8 cellular contexts compared by ENCODE assay signal in the genomic region with DNA sequence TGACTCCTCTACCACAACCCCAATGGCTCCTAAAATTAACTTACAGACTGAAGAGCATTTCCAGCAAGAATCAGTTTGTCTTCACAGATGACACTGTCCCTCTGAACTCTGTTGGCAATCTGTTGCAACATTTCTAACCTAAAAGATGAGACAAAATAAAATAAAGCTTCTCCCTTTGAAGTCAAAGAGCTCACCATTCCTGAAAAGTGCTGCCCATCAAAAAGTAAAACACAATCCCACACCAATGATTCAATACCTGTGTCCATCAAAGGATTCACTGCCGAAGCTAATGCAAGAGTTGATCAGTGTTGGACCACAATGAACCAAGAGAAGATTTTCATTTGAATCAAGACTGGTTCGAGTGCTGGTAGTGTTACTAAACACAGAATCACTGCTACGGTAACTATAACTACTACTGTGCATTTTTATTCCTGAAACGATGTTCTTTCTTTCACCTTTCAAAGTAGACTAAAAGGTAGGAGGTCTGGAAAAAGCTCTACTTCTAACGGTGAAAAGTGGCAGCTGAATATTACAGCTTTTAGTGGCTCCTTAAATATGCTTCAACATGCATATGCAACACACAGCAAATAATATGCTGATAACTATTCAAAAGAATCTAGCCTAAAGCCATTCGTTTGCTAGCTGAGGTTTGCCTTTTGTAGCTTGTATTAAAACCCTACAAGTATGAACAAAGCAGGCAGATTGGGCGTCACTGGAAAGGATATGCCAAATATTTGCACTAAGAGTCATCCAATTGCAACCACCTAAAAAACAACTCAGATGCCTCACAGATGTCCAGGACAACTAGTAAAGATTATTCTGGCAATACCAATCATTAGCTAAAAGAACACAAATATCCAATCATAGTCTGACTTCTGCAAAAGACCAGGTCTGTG. TPM values are rescaled to one million over a fixed set of nuclear protein-coding genes. Genes with fewer than 3 reads are reported as not detected.
DNase-seq lines count a peak whose midpoint lies in the region; ATAC-seq lines count a peak whose summit lies in the region.

Gene DST (minus strand): TSS at position 524 of the 896 bp plus-strand sequence.

- ATAC-seq in activated T-cell treated with anti-CD3 and anti-CD28 coated beads, Interleukin-2, amount 50 U/mL, for 72 hours (replicated peaks in 1 of 2), result no peak
- ATAC-seq in aorta (ENCODE audit: low FRiP score), result peak; percentile 58
- ATAC-seq in stimulated activated memory B cell treated with anti-CD40 and anti-IgM and Interleukin-4, amounts not matched to agents 10 μg/mL and 1 μg/mL and 100 μg/mL, for 72 hours, result no peak

- no peak within 1 kb of the TSS for H3K4me3 Mint-ChIP-seq in activated T-cell treated with anti-CD3 and anti-CD28 coated beads, Interleukin-2, amount 50 U/mL, for 72 hours
- no peak within 1 kb of the TSS for H3K4me3 Mint-ChIP-seq in activated T-cell treated with anti-CD3 and anti-CD28 coated beads, Interleukin-2, amount 50 U/mL, for 24 hours
- no peak within 1 kb of the TSS for H3K4me3 Mint-ChIP-seq in stimulated activated memory B cell treated with anti-CD40 and anti-IgM and Interleukin-4, amounts not matched to agents 10 μg/mL and 1 μg/mL and 100 μg/mL, for 72 hours

- H3K9me3 Mint-ChIP-seq in activated T-cell treated with anti-CD3 and anti-CD28 coated beads, Interleukin-2, amount 50 U/mL, for 72 hours, result no peaks in the 10 kb centered on the region
- H3K9me3 Mint-ChIP-seq in activated T-cell treated with anti-CD3 and anti-CD28 coated beads, Interleukin-2, amount 50 U/mL, for 24 hours, result no peaks in the 10 kb centered on the region
- no peaks in the 10 kb centered on the region for H3K9me3 Mint-ChIP-seq in stimulated activated memory B cell treated with anti-CD40 and anti-IgM and Interleukin-4, amounts not matched to agents 10 μg/mL and 1 μg/mL and 100 μg/mL, for 72 hours

- no peak within 1 kb of the TSS for H3K27ac Mint-ChIP-seq in activated T-cell treated with anti-CD3 and anti-CD28 coated beads, Interleukin-2, amount 50 U/mL, for 72 hours
- H3K27ac Mint-ChIP-seq in activated T-cell treated with anti-CD3 and anti-CD28 coated beads, Interleukin-2, amount 50 U/mL, for 24 hours, result no peak within 1 kb of the TSS
- H3K27ac Mint-ChIP-seq in stimulated activated memory B cell treated with anti-CD40 and anti-IgM and Interleukin-4, amounts not matched to agents 10 μg/mL and 1 μg/mL and 100 μg/mL, for 72 hours, result no peak within 1 kb of the TSS

- H3K36me3 Mint-ChIP-seq in activated T-cell treated with anti-CD3 and anti-CD28 coated beads, Interleukin-2, amount 50 U/mL, for 72 hours (ENCODE audit: insufficient read depth in 2 of 2), result no peaks in the 10 kb centered on the region
- H3K36me3 Mint-ChIP-seq in activated T-cell treated with anti-CD3 and anti-CD28 coated beads, Interleukin-2, amount 50 U/mL, for 24 hours (ENCODE audit: low read depth), result no peaks in the 10 kb centered on the region
- no peaks in the 10 kb centered on the region for H3K36me3 Mint-ChIP-seq in stimulated activated memory B cell treated with anti-CD40 and anti-IgM and Interleukin-4, amounts not matched to agents 10 μg/mL and 1 μg/mL and 100 μg/mL, for 72 hours

- H3K27ac ChIP-seq in aorta (ENCODE audit: low read depth in 1 of 2, low read length in 2 of 2), result no peak within 1 kb of the TSS

- peaks cover 0 to 3% of the 10 kb centered on the region in 2 donors for H3K4me1 ChIP-seq in aorta (ENCODE audit: control insufficient read depth in 1 of 2, insufficient read depth in 2 of 2, low read length in 2 of 2)

- intact Hi-C loops in aorta (cut with DNase I), result loop anchor here in 1 of 2 donors (5.0 kb wide), 1 partner anchor 55 kb away; no protein-coding TSS in a partner anchor

- 63 to 66% methylated on average over 7 of the region's 7 CpGs for WGBS in aorta, 2 donors

- H3K4me1 Mint-ChIP-seq in activated T-cell treated with anti-CD3 and anti-CD28 coated beads, Interleukin-2, amount 50 U/mL, for 72 hours (ENCODE audit: low read depth), result no peaks in the 10 kb centered on the region
- H3K4me1 Mint-ChIP-seq in activated T-cell treated with anti-CD3 and anti-CD28 coated beads, Interleukin-2, amount 50 U/mL, for 24 hours (ENCODE audit: low read depth), result no peaks in the 10 kb centered on the region
- no peaks in the 10 kb centered on the region for H3K4me1 Mint-ChIP-seq in stimulated activated memory B cell treated with anti-CD40 and anti-IgM and Interleukin-4, amounts not matched to agents 10 μg/mL and 1 μg/mL and 100 μg/mL, for 72 hours

- no peak for DNase-seq in activated T-cell treated with anti-CD3 and anti-CD28 coated beads, Interleukin-2, amount 50 U/mL, for 72 hours
- DNase-seq in activated T-cell treated with anti-CD3 and anti-CD28 coated beads, Interleukin-2, amount 50 U/mL, for 24 hours, result no peak
- DNase-seq in dermis blood vessel endothelial cell, result peak; percentile 57
- peak; percentile 34 to 69 for DNase-seq in lung microvascular endothelial cell (ENCODE audit: low read depth in 2 of 2)
- DNase-seq in aorta, result no peak
- no peak for DNase-seq in NCI-H1436 treated with DMSO at 0.1 percent for 48 hours (lab: John Stamatoyannopoulos, UW)
- DNase-seq in medulla oblongata (ENCODE audit: extremely low spot score), result no peak

- H3K4me3 ChIP-seq in aorta (ENCODE audit: low read length in 2 of 2), result no peak within 1 kb of the TSS

- H3K27me3 Mint-ChIP-seq in activated T-cell treated with anti-CD3 and anti-CD28 coated beads, Interleukin-2, amount 50 U/mL, for 72 hours (ENCODE audit: low read depth), result no peaks in the 10 kb centered on the region
- no peaks in the 10 kb centered on the region for H3K27me3 Mint-ChIP-seq in activated T-cell treated with anti-CD3 and anti-CD28 coated beads, Interleukin-2, amount 50 U/mL, for 24 hours
- H3K27me3 Mint-ChIP-seq in stimulated activated memory B cell treated with anti-CD40 and anti-IgM and Interleukin-4, amounts not matched to agents 10 μg/mL and 1 μg/mL and 100 μg/mL, for 72 hours, result peaks cover 12% of the 10 kb centered on the region

- H3K9me3 ChIP-seq in aorta (ENCODE audit: control insufficient read depth, low read length), result no peaks in the 10 kb centered on the region

- no peaks in the 10 kb centered on the region for H3K36me3 ChIP-seq in aorta (ENCODE audit: control insufficient read depth in 1 of 2, insufficient read depth in 2 of 2, low read length in 1 of 2)

- no peaks in the 10 kb centered on the region for H3K27me3 ChIP-seq in aorta (ENCODE audit: control insufficient read depth in 1 of 2, insufficient read depth in 2 of 2, low read length in 1 of 2)

RNA-seq across cellular contexts. Expression of gene DST, which starts in this region (rescaled TPM):
- 10 to 100 TPM; 11.2 to 11.9 TPM for total RNA-seq in activated T-cell treated with anti-CD3 and anti-CD28 coated beads, Interleukin-2, amount 50 U/mL, for 72 hours
- total RNA-seq in dermis blood vessel endothelial cell (199 and 265 TPM in 2 replicates), lung microvascular endothelial cell (148 and 176 TPM in 2 replicates), aorta (100 to 1,000 TPM; 485 to 578 TPM)
- 100 to 1,000 TPM in 1 of 2 donors, 10 to 100 TPM in 1; 47.2 to 258 TPM for polyA plus RNA-seq in aorta

Comparison
In these comparisons a context has a peak if more than half of its experiments do, and no peak if none do; other contexts are left out.
1. RNA of gene DST (total RNA-seq): 485 to 578 TPM in aorta, 199 to 265 TPM in dermis blood vessel endothelial cell and 148 to 176 TPM in lung microvascular endothelial cell; 11.2 to 11.9 TPM in activated T-cell treated with anti-CD3 and anti-CD28 coated beads, Interleukin-2, amount 50 U/mL, for 72 hours; every median in the first group is over 10 times any median in the second.
2. DNase-seq: peak in dermis blood vessel endothelial cell (single experiment) and lung microvascular endothelial cell (2 of 2); none in activated T-cell treated with anti-CD3 and anti-CD28 coated beads, Interleukin-2, amount 50 U/mL, for 72 hours (0 of 2), activated T-cell treated with anti-CD3 and anti-CD28 coated beads, Interleukin-2, amount 50 U/mL, for 24 hours (single experiment), aorta (0 of 2), NCI-H1436 treated with DMSO at 0.1 percent for 48 hours (single experiment) and medulla oblongata (single experiment).